ENCODE assay signal across 12 cellular contexts in genomic region chr6:136962661-136963060, GRCh38. TPM values are rescaled to one million over a fixed set of nuclear protein-coding genes. Genes with fewer than 3 reads are reported as not detected.
A peak's percentile ranks its signal among the peaks of the same experiment; 100 is the strongest.
DNase-seq lines count a peak whose midpoint lies in the region; ATAC-seq and TF ChIP-seq lines count a peak whose summit lies in the region.
"Had no signal": no experiment of that assay in that cellular context is flagged by ENCODE, and none has a peak within 500 bp of the region (broad histone marks: within the 10 kb centered on the region; RNA-seq: fewer than 3 reads in every experiment).

No MANE protein-coding gene starts in this region.

- no peaks in the 10 kb centered on the region for H3K9me3 Mint-ChIP-seq in natural killer cell treated with Interleukin-12 subunit alpha and Interleukin-12 subunit beta and Interleukin-15 and Interleukin-18, amount 100 ng/mL, for 72 hours

- H3K27ac Mint-ChIP-seq in natural killer cell treated with Interleukin-12 subunit alpha and Interleukin-12 subunit beta and Interleukin-15 and Interleukin-18, amount 100 ng/mL, for 72 hours, result no peak overlapping the region

- H3K4me1 Mint-ChIP-seq in natural killer cell treated with Interleukin-12 subunit alpha and Interleukin-12 subunit beta and Interleukin-15 and Interleukin-18, amount 100 ng/mL, for 72 hours (ENCODE audit: low read depth in 2 of 2), result peaks cover 1 to 2% of the 10 kb centered on the region in 2 donors

- ATAC-seq in SK-N-SH treated with all-trans-retinoic acid at 6 μM for 48 hours (no peak), GM21717 (IDR thresholded peaks at IDR 0.05; ENCODE audit: unreplicated experiment) (no peak), GM18519 (IDR thresholded peaks at IDR 0.05; ENCODE audit: low FRiP score, unreplicated experiment) (no peak)
- ATAC-seq in natural killer cell treated with Interleukin-12 subunit alpha and Interleukin-12 subunit beta and Interleukin-15 and Interleukin-18, amount 100 ng/mL, for 72 hours, result no peak
- ATAC-seq: HCT116 had no signal

- H3K36me3 Mint-ChIP-seq in natural killer cell treated with Interleukin-12 subunit alpha and Interleukin-12 subunit beta and Interleukin-15 and Interleukin-18, amount 100 ng/mL, for 72 hours, result no peaks in the 10 kb centered on the region

- DNase-seq in DMS153 (lab: John Stamatoyannopoulos, UW), result peak; percentile 98
- DNase-seq in NCI-H2029 (lab: John Stamatoyannopoulos, UW), result peak; percentile 84
- peak; percentile 83 for DNase-seq in islet precursor cell
- no peak for DNase-seq in natural killer cell treated with Interleukin-12 subunit alpha and Interleukin-12 subunit beta and Interleukin-15 and Interleukin-18, amount 100 ng/mL, for 72 hours (ENCODE audit: low spot score)
- no peak for DNase-seq in NCI-H2227 (lab: John Stamatoyannopoulos, UW; ENCODE audit: unreplicated experiment)
- DNase-seq: activated CD8-positive, alpha-beta memory T cell treated with anti-CD3 and anti-CD28 coated beads, Interleukin-2, amount 50 U/mL, for 4 hours; AML-193 had no signal

- no peak overlapping the region for H3K4me3 Mint-ChIP-seq in natural killer cell treated with Interleukin-12 subunit alpha and Interleukin-12 subunit beta and Interleukin-15 and Interleukin-18, amount 100 ng/mL, for 72 hours

- peaks cover 33 to 49% of the 10 kb centered on the region in 2 donors for H3K27me3 Mint-ChIP-seq in natural killer cell treated with Interleukin-12 subunit alpha and Interleukin-12 subunit beta and Interleukin-15 and Interleukin-18, amount 100 ng/mL, for 72 hours

TF ChIP-seq in SK-N-SH treated with all-trans-retinoic acid at 6 μM for 48 hours, 23 proteins besides CTCF, POLR2A, EP300 and RAD21:
- TF ChIP-seq ZNF8 (CRISPR knock-in tag; IDR thresholded peaks at IDR 0.05) (0 out of 2 replicates have a peak, but pooled peaks have one; percentile 41), ZFP30 (CRISPR knock-in tag; IDR thresholded peaks at IDR 0.05) (no peak), TSHZ2 (CRISPR knock-in tag; IDR thresholded peaks at IDR 0.05) (no peak), TCF4 (CRISPR knock-in tag; IDR thresholded peaks at IDR 0.05; ENCODE audit: borderline replicate concordance) (peak; percentile 71; the same call in 1 of the 2 replicates), ZFP3 (CRISPR knock-in tag; IDR thresholded peaks at IDR 0.05) (no peak)

RNA-seq across cellular contexts. Expression of gene SLC35D3, which starts 40.6 kb away (rescaled TPM):
- total RNA-seq in natural killer cell treated with Interleukin-12 subunit alpha and Interleukin-12 subunit beta and Interleukin-15 and Interleukin-18, amount 100 ng/mL, for 72 hours, result not detected
- total RNA-seq: SK-MEL-5 had no signal

Comparison
In these comparisons a context has a peak if more than half of its experiments do, and no peak if none do; other contexts are left out.
1. DNase-seq: peak in DMS153 (single experiment), NCI-H2029 (single experiment) and islet precursor cell (single experiment); none in natural killer cell treated with Interleukin-12 subunit alpha and Interleukin-12 subunit beta and Interleukin-15 and Interleukin-18, amount 100 ng/mL, for 72 hours (single experiment) and NCI-H2227 (single experiment).